Comparison of ENCODE assay signal across 8 cellular contexts in genomic region chr11:14380947-14381555, GRCh38. TPM values are rescaled to one million over a fixed set of nuclear protein-coding genes. Genes with fewer than 3 reads are reported as not detected.
DNase-seq lines count a peak whose midpoint lies in the region; ATAC-seq and TF ChIP-seq lines count a peak whose summit lies in the region.

No MANE protein-coding gene starts in this region.

- ATAC-seq in HG02885 (IDR thresholded peaks at IDR 0.05; ENCODE audit: poor library complexity, unreplicated experiment) (peak; percentile 68), thoracic aorta (ENCODE audit: insufficient number of reproducible peaks, low FRiP score, low read depth) (peak; percentile 66)
- peak; percentile 90 to 93 for ATAC-seq in natural killer cell treated with Interleukin-12 subunit alpha and Interleukin-12 subunit beta and Interleukin-15 and Interleukin-18, amount 100 ng/mL, for 72 hours

- H3K27ac ChIP-seq in thoracic aorta = peak overlapping the region; percentile 82

- no peaks in the 10 kb centered on the region for H3K9me3 Mint-ChIP-seq in natural killer cell treated with Interleukin-12 subunit alpha and Interleukin-12 subunit beta and Interleukin-15 and Interleukin-18, amount 100 ng/mL, for 72 hours

- H3K36me3 ChIP-seq in NT2/D1 (ENCODE audit: insufficient read depth, insufficient read length, low read length) (no peaks in the 10 kb centered on the region), thoracic aorta (no peaks in the 10 kb centered on the region)

- peak overlapping the region; percentile 70 for H3K9ac ChIP-seq in NT2/D1 (ENCODE audit: insufficient read length, low read depth)

- H3K4me3 Mint-ChIP-seq in natural killer cell treated with Interleukin-12 subunit alpha and Interleukin-12 subunit beta and Interleukin-15 and Interleukin-18, amount 100 ng/mL, for 72 hours = peak overlapping the region; percentile 81

- no peak for TF ChIP-seq CTCF in foreskin fibroblast (IDR thresholded peaks at IDR 0.05; ENCODE audit: low read depth, low read length)
- no peak for TF ChIP-seq CTCF in thoracic aorta (IDR thresholded peaks at IDR 0.05)

- H3K36me3 Mint-ChIP-seq in natural killer cell treated with Interleukin-12 subunit alpha and Interleukin-12 subunit beta and Interleukin-15 and Interleukin-18, amount 100 ng/mL, for 72 hours = no peaks in the 10 kb centered on the region

- H3K27me3 ChIP-seq in NT2/D1 (ENCODE audit: insufficient read depth, insufficient read length) = peaks cover 55% of the 10 kb centered on the region
- H3K27me3 ChIP-seq in thoracic aorta (replicated peaks; ENCODE audit: insufficient read depth) = no peaks in the 10 kb centered on the region

- H3K4me1 Mint-ChIP-seq in natural killer cell treated with Interleukin-12 subunit alpha and Interleukin-12 subunit beta and Interleukin-15 and Interleukin-18, amount 100 ng/mL, for 72 hours (ENCODE audit: low read depth in 2 of 2) = peaks cover 18 to 23% of the 10 kb centered on the region in 2 donors

- H3K9me3 ChIP-seq in NT2/D1 (ENCODE audit: insufficient read depth, low read length) = no peaks in the 10 kb centered on the region
- H3K9me3 ChIP-seq in thoracic aorta = no peaks in the 10 kb centered on the region

- DNase-seq in NCI-H2081 (lab: John Stamatoyannopoulos, UW) (peak; percentile 52 to 73), NCI-H2081 treated with DMSO at 0.1 percent for 48 hours (lab: John Stamatoyannopoulos, UW) (no peak), NT2/D1 (ENCODE audit: low read depth, low spot score) (no peak), foreskin fibroblast (peak in 1 of 2 donors; percentile 89), thoracic aorta (ENCODE audit: low spot score) (no peak)
- peak; percentile 28 for DNase-seq in activated gamma-delta T cell treated with anti-CD3 and anti-CD28 coated beads, Interleukin-2, amount 50 U/mL, for 16 hours (ENCODE audit: low read depth)
- peak; percentile 68 for DNase-seq in natural killer cell treated with Interleukin-12 subunit alpha and Interleukin-12 subunit beta and Interleukin-15 and Interleukin-18, amount 100 ng/mL, for 72 hours (ENCODE audit: low spot score)

- H3K4me1 ChIP-seq in NT2/D1 (ENCODE audit: insufficient read depth, insufficient read length) = no peaks in the 10 kb centered on the region
- H3K4me1 ChIP-seq in thoracic aorta (ENCODE audit: control insufficient read depth in 1 of 2, low read depth in 2 of 2) = peaks cover 14 to 45% of the 10 kb centered on the region in 2 donors

- H3K27me3 Mint-ChIP-seq in natural killer cell treated with Interleukin-12 subunit alpha and Interleukin-12 subunit beta and Interleukin-15 and Interleukin-18, amount 100 ng/mL, for 72 hours = peaks cover 0 to 2% of the 10 kb centered on the region in 2 donors

- peak overlapping the region; percentile 55 for H3K4me3 ChIP-seq in NT2/D1 (ENCODE audit: insufficient read length, low read depth)
- peak overlapping the region; percentile 50 to 55 for H3K4me3 ChIP-seq in foreskin fibroblast (ENCODE audit: low read depth in 1 of 2, low read length in 2 of 2)
- peak overlapping the region; percentile 78 for H3K4me3 ChIP-seq in thoracic aorta

- peak overlapping the region; percentile 28 to 83 for H3K27ac Mint-ChIP-seq in natural killer cell treated with Interleukin-12 subunit alpha and Interleukin-12 subunit beta and Interleukin-15 and Interleukin-18, amount 100 ng/mL, for 72 hours

RNA-seq across cellular contexts. Expression of gene RRAS2, which starts 22.1 kb away (rescaled TPM):
- 100 to 1,000 TPM in 1 of 2 donors, 10 to 100 TPM in 1; 97.3 to 141 TPM for total RNA-seq in natural killer cell treated with Interleukin-12 subunit alpha and Interleukin-12 subunit beta and Interleukin-15 and Interleukin-18, amount 100 ng/mL, for 72 hours
- 10 to 100 TPM; 39.4 to 47.8 TPM for total RNA-seq in thoracic aorta

Comparison
In these comparisons a context has a peak if more than half of its experiments do, and no peak if none do; other contexts are left out.
1. DNase-seq: peak in NCI-H2081 (2 of 2), activated gamma-delta T cell treated with anti-CD3 and anti-CD28 coated beads, Interleukin-2, amount 50 U/mL, for 16 hours (single experiment) and natural killer cell treated with Interleukin-12 subunit alpha and Interleukin-12 subunit beta and Interleukin-15 and Interleukin-18, amount 100 ng/mL, for 72 hours (single experiment); none in NCI-H2081 treated with DMSO at 0.1 percent for 48 hours (single experiment), NT2/D1 (single experiment) and thoracic aorta (single experiment).
2. Peak in every context shown above with its lines, with median percentiles within 50 percentile points of each other: ATAC-seq and H3K4me3 ChIP-seq.